ENCODE assay signal across 8 cellular contexts in genomic region chr12:40185303-40185693, GRCh38. TPM values are rescaled to one million over a fixed set of nuclear protein-coding genes. Genes with fewer than 3 reads are reported as not detected.
"Had no signal": no experiment of that assay in that cellular context is flagged by ENCODE, and none has a peak within 500 bp of the region (broad histone marks: within the 10 kb centered on the region; RNA-seq: fewer than 3 reads in every experiment).

No MANE protein-coding gene starts in this region.

- H3K27ac ChIP-seq: HL-60 had no signal

- ATAC-seq: GM23338, HepG2, K562 had no signal

- H3K4me3 ChIP-seq: GM23338, K562 had no signal

- H3K4me1 Mint-ChIP-seq: GM23338 had no signal

- DNase-seq: H9, HCEC 1CT, IMR-90, KG1 had no signal

- H3K27ac Mint-ChIP-seq: GM23338, H9 had no signal

- H3K4me3 Mint-ChIP-seq: GM23338, H9 had no signal

RNA-seq across cellular contexts. Expression of gene LRRK2, which starts 39.5 kb away (rescaled TPM):
- total RNA-seq: HepG2 had no signal
